Comparison of ENCODE assay signal across 8 cellular contexts in the genomic region with DNA sequence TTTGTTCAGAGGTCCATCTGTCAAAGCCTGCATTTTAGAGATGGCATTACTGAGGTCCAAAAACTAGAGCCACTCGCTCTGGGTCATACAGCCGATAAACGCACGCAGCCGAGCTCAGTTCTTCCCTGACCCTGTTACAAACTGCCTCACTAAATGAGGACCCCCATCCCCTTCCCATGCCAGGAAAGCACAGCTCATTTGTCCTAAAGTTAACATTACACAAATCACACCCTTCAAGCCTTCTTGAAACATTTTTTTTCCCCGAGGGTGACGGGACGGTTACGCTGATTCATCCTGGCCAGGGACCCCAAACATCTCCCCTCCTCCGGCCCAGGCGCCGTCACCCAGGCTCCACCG. TPM values are rescaled to one million over a fixed set of nuclear protein-coding genes. Genes with fewer than 3 reads are reported as not detected.
A peak's percentile ranks its signal among the peaks of the same experiment; 100 is the strongest.
DNase-seq lines count a peak whose midpoint lies in the region; TF ChIP-seq lines count a peak whose summit lies in the region.

No MANE protein-coding gene starts in this region.

- CTCF ChIA-PET in activated naive CD4-positive, alpha-beta T cell treated with anti-CD3 and anti-CD28 coated beads, Interleukin-2, amount 10 ng/mL, durations not matched to agents 7 days and 5 days (lab: Charles Lee) = no interaction called here

- H3K4me3 Mint-ChIP-seq in activated naive CD4-positive, alpha-beta T cell treated with anti-CD3 and anti-CD28 coated beads, Interleukin-2, amount 10 ng/mL, durations not matched to agents 7 days and 5 days = peak overlapping the region; percentile 78
- H3K4me3 Mint-ChIP-seq in chondrocyte (ENCODE audit: unreplicated experiment) (peak overlapping the region; percentile 68), type B pancreatic cell (peak overlapping the region; percentile 82)

- peaks cover 29% of the 10 kb centered on the region for H3K4me1 Mint-ChIP-seq in activated naive CD4-positive, alpha-beta T cell treated with anti-CD3 and anti-CD28 coated beads, Interleukin-2, amount 10 ng/mL, durations not matched to agents 7 days and 5 days
- peaks cover 22% of the 10 kb centered on the region for H3K4me1 Mint-ChIP-seq in chondrocyte (ENCODE audit: low read depth)
- H3K4me1 Mint-ChIP-seq in type B pancreatic cell (ENCODE audit: unreplicated experiment) = peaks cover 13% of the 10 kb centered on the region

- DNase-seq in activated naive CD4-positive, alpha-beta T cell treated with anti-CD3 and anti-CD28 coated beads, Interleukin-2, amount 10 ng/mL, durations not matched to agents 7 days and 5 days = no peak
- DNase-seq in activated naive CD4-positive, alpha-beta T cell (lab: John Stamatoyannopoulos, UW) = no peak
- DNase-seq in chondrocyte (ENCODE audit: low spot score) (no peak), type B pancreatic cell (ENCODE audit: extremely low spot score, unreplicated experiment) (no peak), SK-N-DZ (ENCODE audit: low spot score) (no peak), AG08396 (ENCODE audit: low spot score) (no peak), substantia nigra (lab: John Stamatoyannopoulos, UW) (no peak)

- no peak overlapping the region for H3K27ac Mint-ChIP-seq in activated naive CD4-positive, alpha-beta T cell treated with anti-CD3 and anti-CD28 coated beads, Interleukin-2, amount 10 ng/mL, durations not matched to agents 7 days and 5 days
- no peak overlapping the region for H3K27ac Mint-ChIP-seq in chondrocyte (ENCODE audit: unreplicated experiment)
- H3K27ac Mint-ChIP-seq in type B pancreatic cell = peak overlapping the region; percentile 3

- peaks cover 0 to 3% of the 10 kb centered on the region in 2 donors for H3K27me3 ChIP-seq in mucosa of rectum (ENCODE audit: control insufficient read depth in 2 of 2, insufficient read depth in 2 of 2, low read length in 2 of 2)

- H3K36me3 Mint-ChIP-seq in activated naive CD4-positive, alpha-beta T cell treated with anti-CD3 and anti-CD28 coated beads, Interleukin-2, amount 10 ng/mL, durations not matched to agents 7 days and 5 days = peaks cover 9% of the 10 kb centered on the region
- no peaks in the 10 kb centered on the region for H3K36me3 Mint-ChIP-seq in chondrocyte (ENCODE audit: low read depth)
- H3K36me3 Mint-ChIP-seq in type B pancreatic cell = no peaks in the 10 kb centered on the region

- peaks cover 4% of the 10 kb centered on the region for H3K9me3 Mint-ChIP-seq in activated naive CD4-positive, alpha-beta T cell treated with anti-CD3 and anti-CD28 coated beads, Interleukin-2, amount 10 ng/mL, durations not matched to agents 7 days and 5 days
- H3K9me3 Mint-ChIP-seq in chondrocyte (ENCODE audit: low read depth) = peaks cover 8% of the 10 kb centered on the region
- H3K9me3 Mint-ChIP-seq in type B pancreatic cell = peaks cover 4% of the 10 kb centered on the region

- H3K4me1 ChIP-seq in mucosa of rectum (ENCODE audit: control insufficient read depth in 2 of 2, insufficient read depth in 2 of 2, low read length in 2 of 2) = peaks cover 3 to 10% of the 10 kb centered on the region in 2 donors

- peaks cover 35% of the 10 kb centered on the region for H3K27me3 Mint-ChIP-seq in activated naive CD4-positive, alpha-beta T cell treated with anti-CD3 and anti-CD28 coated beads, Interleukin-2, amount 10 ng/mL, durations not matched to agents 7 days and 5 days
- H3K27me3 Mint-ChIP-seq in chondrocyte (ENCODE audit: low read depth) (no peaks in the 10 kb centered on the region), type B pancreatic cell (peaks cover 20% of the 10 kb centered on the region)

- no peaks in the 10 kb centered on the region for H3K36me3 ChIP-seq in mucosa of rectum (ENCODE audit: control insufficient read depth in 2 of 2, insufficient read depth in 2 of 2, low read length in 2 of 2)

- H3K27ac ChIP-seq in mucosa of rectum (ENCODE audit: low read depth in 2 of 2, low read length in 2 of 2) (peak overlapping the region; percentile 38 to 72), substantia nigra (ENCODE audit: low read depth, low read length, poor library complexity, severe bottlenecking) (no peak overlapping the region)

- TF ChIP-seq CTCF in chondrocyte (IDR thresholded peaks at IDR 0.05) = no peak
- no peak for TF ChIP-seq CTCF in type B pancreatic cell (conservative IDR thresholded peaks at IDR 0.05)

- H3K9me3 ChIP-seq in mucosa of rectum (ENCODE audit: control insufficient read depth in 2 of 2, low read length in 2 of 2) = no peaks in the 10 kb centered on the region

- H3K9ac ChIP-seq in mucosa of rectum (ENCODE audit: low read depth in 1 of 2, low read length in 2 of 2) = peak overlapping the region; percentile 47 to 78

- H3K4me3 ChIP-seq in mucosa of rectum (ENCODE audit: low read length in 2 of 2) = peak overlapping the region; percentile 72

RNA-seq across cellular contexts. Expression of gene CMTM8, which starts 0.8 kb away (rescaled TPM):
- 2.3 to 3.7 TPM (median 2.5 TPM) in 3 replicates for total RNA-seq in chondrocyte
- total RNA-seq in type B pancreatic cell (ENCODE audit: low replicate concordance) = 9.0 and 14.4 TPM in 2 replicates
- 5.8 and 12.5 TPM in 2 replicates for polyA plus RNA-seq in SK-N-DZ (2014; cell fraction: cytosol; rRNA removed)
- polyA plus RNA-seq in SK-N-DZ (2014; cell fraction: nucleus; rRNA removed) = 7.6 and 9.6 TPM in 2 replicates
